ENCODE assay signal across 29 cellular contexts in genomic region chr15:61655881-61656280, GRCh38.
DNase-seq lines count a peak whose midpoint lies in the region; ATAC-seq, FAIRE-seq and TF ChIP-seq lines count a peak whose summit lies in the region.
"Had no signal": no experiment of that assay in that cellular context is flagged by ENCODE, and none has a peak within 500 bp of the region (broad histone marks: within the 10 kb centered on the region; RNA-seq: fewer than 3 reads in every experiment).

No MANE protein-coding gene starts in this region.

- H3K9me2 ChIP-seq in PC-9 (ENCODE audit: insufficient read depth): no peaks in the 10 kb centered on the region

- DNase-seq in breast epithelium (ENCODE audit: low spot score in 2 of 2): no peak
- peak; percentile 88 for DNase-seq in fibroblast of gingiva (ENCODE audit: low read depth)
- DNase-seq in sciatic nerve (ENCODE audit: low spot score): no peak
- no peak for DNase-seq in urothelium cell line (ENCODE audit: low spot score)
- no peak for DNase-seq in PC-9
- DNase-seq in G401 (ENCODE audit: low spot score): no peak
- DNase-seq in activated T-cell treated with anti-CD3 and anti-CD28 coated beads, Interleukin-2, amount 50 U/mL, for 4 hours: no peak
- DNase-seq: activated CD4-positive, alpha-beta T cell treated with anti-CD3 and anti-CD28 coated beads, Interleukin-2, amount 50 U/mL, for 48 hours; activated CD4-positive, CD25-positive, alpha-beta regulatory T cell treated with anti-CD3 and anti-CD28 coated beads, Interleukin-2, amount 50 U/mL, for 72 hours; activated naive CD4-positive, alpha-beta T cell treated with Interleukin-2 at 50 U/mL for 16 hours; activated T-cell treated with anti-CD3 and anti-CD28 coated beads, Interleukin-2, amount 50 U/mL, for 72 hours; C1 segment of cervical spinal cord; cortex of kidney; DMS153; erythroblast; foreskin melanocyte; heart right ventricle; lower lobe of right lung; naive thymus-derived CD8-positive, alpha-beta T cell; NCI-H1436 treated with DMSO at 0.1 percent for 48 hours; NCI-H226; nucleus accumbens; psoas muscle; SHP77 treated with DMSO at 0.1 percent for 48 hours; stimulated activated CD4-positive, alpha-beta T cell treated with anti-CD3 and anti-CD28 coated beads, Interleukin-15, amount 100 ng/mL, for 24 hours; stimulated activated CD4-positive, alpha-beta T cell treated with anti-CD3 and anti-CD28 coated beads, Interleukin-4, amount 100 ng/mL, for 4 hours had no signal

- peaks cover 3% of the 10 kb centered on the region for H3K27me3 Mint-ChIP-seq in activated T-cell treated with anti-CD3 and anti-CD28 coated beads, Interleukin-2, amount 50 U/mL, for 4 hours (ENCODE audit: low read depth)

- H3K9me3 Mint-ChIP-seq in activated T-cell treated with anti-CD3 and anti-CD28 coated beads, Interleukin-2, amount 50 U/mL, for 4 hours: no peaks in the 10 kb centered on the region

- peak; percentile 58 for FAIRE-seq in urothelium cell line (lab: Jason Lieb, UNC)
- FAIRE-seq: GM12878 had no signal

- no peak for TF ChIP-seq POLR2A in breast epithelium (IDR thresholded peaks at IDR 0.05)

- H3K27me3 ChIP-seq in breast epithelium (no peaks in the 10 kb centered on the region), PC-9 (ENCODE audit: insufficient read depth, low read depth) (peaks cover 15% of the 10 kb centered on the region; the same call in 1 of the 2 replicates)

- peaks cover 0 to 4% of the 10 kb centered on the region in 2 donors for H3K4me1 ChIP-seq in breast epithelium
- H3K4me1 ChIP-seq in PC-9 (replicated peaks; ENCODE audit: insufficient read depth): no peaks in the 10 kb centered on the region
- H3K4me1 ChIP-seq: lower lobe of right lung had no signal

- no peak for TF ChIP-seq CTCF in breast epithelium (IDR thresholded peaks at IDR 0.05)
- TF ChIP-seq CTCF in PC-9 (conservative IDR thresholded peaks at IDR 0.05): no peak

- no peaks in the 10 kb centered on the region for H4K20me1 ChIP-seq in PC-9 (ENCODE audit: insufficient read depth)

- H3K36me3 Mint-ChIP-seq in activated T-cell treated with anti-CD3 and anti-CD28 coated beads, Interleukin-2, amount 50 U/mL, for 4 hours (ENCODE audit: insufficient read depth): no peaks in the 10 kb centered on the region
- H3K36me3 Mint-ChIP-seq: naive thymus-derived CD8-positive, alpha-beta T cell had no signal

- ATAC-seq in sciatic nerve: peak; percentile 87
- no peak for ATAC-seq in activated T-cell treated with anti-CD3 and anti-CD28 coated beads, Interleukin-2, amount 50 U/mL, for 4 hours
- ATAC-seq: activated T-cell treated with anti-CD3 and anti-CD28 coated beads, Interleukin-2, amount 50 U/mL, for 72 hours; GM12878; lower lobe of right lung; naive thymus-derived CD8-positive, alpha-beta T cell; Panc1 had no signal

- no peaks in the 10 kb centered on the region for H3K36me3 ChIP-seq in breast epithelium
- H3K36me3 ChIP-seq in PC-9 (ENCODE audit: low read depth): no peaks in the 10 kb centered on the region
- H3K36me3 ChIP-seq: heart right ventricle, lower lobe of right lung had no signal

- H3K4me3 ChIP-seq in breast epithelium: no peak overlapping the region
- H3K4me3 ChIP-seq in PC-9: no peak overlapping the region
- H3K4me3 ChIP-seq: GM12878, heart right ventricle, lower lobe of right lung, psoas muscle had no signal

- CTCF ChIA-PET in PC-9 (lab: Charles Lee): no interaction called here

- H3K79me2 ChIP-seq in PC-9 (ENCODE audit: low read depth): no peaks in the 10 kb centered on the region

- BruUV-seq in PC-9 (replicated peaks; lab: Mats Ljungman, UMichigan): no TSS peak

- no peak overlapping the region for H3K4me2 ChIP-seq in PC-9

- H3F3A ChIP-seq in PC-9 (ENCODE audit: insufficient read depth, low read depth): no peaks in the 10 kb centered on the region

- H3K9me3 ChIP-seq in breast epithelium: no peaks in the 10 kb centered on the region
- no peaks in the 10 kb centered on the region for H3K9me3 ChIP-seq in PC-9 (ENCODE audit: insufficient read depth, low read depth)
- H3K9me3 ChIP-seq: lower lobe of right lung, psoas muscle had no signal

- H2AFZ ChIP-seq in PC-9: no peak overlapping the region

- POLR2A ChIA-PET in PC-9 (lab: Charles Lee; ENCODE audit: unreplicated experiment): no interaction called here

- H3K27ac ChIP-seq in breast epithelium: peak overlapping the region; percentile 72 to 94
- H3K27ac ChIP-seq in PC-9: no peak overlapping the region
- H3K27ac ChIP-seq: HL-60, lower lobe of right lung had no signal

- in situ Hi-C loops in G401 (cut with HindIII; ENCODE audit: low sequenced_read_pairs): no loop called here

- intact Hi-C loops in breast epithelium (cut with DNase I; ENCODE audit: low total_unique reads) (no loop called here), sciatic nerve (cut with DNase I) (no loop called here), PC-9 (cut with micrococcal nuclease; ENCODE audit: unreplicated experiment) (no loop called here)

- H3K4me3 Mint-ChIP-seq in activated T-cell treated with anti-CD3 and anti-CD28 coated beads, Interleukin-2, amount 50 U/mL, for 4 hours: no peak overlapping the region
- H3K4me3 Mint-ChIP-seq: activated T-cell treated with anti-CD3 and anti-CD28 coated beads, Interleukin-2, amount 50 U/mL, for 72 hours; naive thymus-derived CD8-positive, alpha-beta T cell had no signal

- H3K4me1 Mint-ChIP-seq in activated T-cell treated with anti-CD3 and anti-CD28 coated beads, Interleukin-2, amount 50 U/mL, for 4 hours (ENCODE audit: low read depth): no peaks in the 10 kb centered on the region
- H3K4me1 Mint-ChIP-seq: naive thymus-derived CD8-positive, alpha-beta T cell had no signal
